18 cellular contexts compared by ENCODE assay signal in genomic region chr15:67911727-67912126, GRCh38.
"Had no signal": no experiment of that assay in that cellular context is flagged by ENCODE, and none has a peak within 500 bp of the region (broad histone marks: within the 10 kb centered on the region; RNA-seq: fewer than 3 reads in every experiment).

No MANE protein-coding gene starts in this region.

- FAIRE-seq: islet of Langerhans, pancreas had no signal

- ATAC-seq: gastrocnemius medialis, left colon, pancreas had no signal

- H3K4me3 ChIP-seq: adrenal gland, cardiac muscle cell, dorsolateral prefrontal cortex, gastrocnemius medialis, lung, neural progenitor cell, pancreas, sigmoid colon, spleen, suprapubic skin, upper lobe of left lung had no signal

- H3K27ac ChIP-seq: adrenal gland, cardiac muscle cell, dorsolateral prefrontal cortex, neural progenitor cell, pancreas, suprapubic skin, upper lobe of left lung had no signal

- DNase-seq: activated CD4-positive, alpha-beta memory T cell treated with anti-CD3 and anti-CD28 coated beads for 36 hours; activated CD4-positive, alpha-beta T cell treated with anti-CD3 and anti-CD28 coated beads for 1 hour; activated effector memory CD4-positive, alpha-beta T cell treated with anti-CD3 and anti-CD28 coated beads, Interleukin-2, amount 50 U/mL, for 16 hours; activated T-cell treated with anti-CD3 and anti-CD28 coated beads, Interleukin-2, amount 50 U/mL, for 24 hours; adrenal gland; dorsolateral prefrontal cortex; gastrocnemius medialis; left colon; midbrain; pancreas; sigmoid colon; spleen; upper lobe of left lung had no signal
